10 cellular contexts compared by ENCODE assay signal in genomic region chr3:30231277-30232141, GRCh38.
DNase-seq lines count a peak whose midpoint lies in the region; ATAC-seq and TF ChIP-seq lines count a peak whose summit lies in the region.
"Had no signal": no experiment of that assay in that cellular context is flagged by ENCODE, and none has a peak within 500 bp of the region (broad histone marks: within the 10 kb centered on the region; RNA-seq: fewer than 3 reads in every experiment).

No MANE protein-coding gene starts in this region.

- no peak overlapping the region for H2AFZ ChIP-seq in parathyroid adenoma

- H3K27ac ChIP-seq in parathyroid adenoma = peak overlapping the region; percentile 26

- TF ChIP-seq CTCF in AG09319 (IDR thresholded peaks at IDR 0.05; ENCODE audit: low read depth, low read length) = no peak
- no peak for TF ChIP-seq CTCF in fibroblast of pulmonary artery (IDR thresholded peaks at IDR 0.05; ENCODE audit: low read length, missing control alignments)
- TF ChIP-seq CTCF in parathyroid adenoma (IDR thresholded peaks at IDR 0.05) = no peak

- no peaks in the 10 kb centered on the region for H3K79me2 ChIP-seq in parathyroid adenoma

- H3K36me3 ChIP-seq in parathyroid adenoma (ENCODE audit: control insufficient read depth, insufficient read depth, low read length) = no peaks in the 10 kb centered on the region

- no peak overlapping the region for H3K4me2 ChIP-seq in parathyroid adenoma (ENCODE audit: low read length)

- no peaks in the 10 kb centered on the region for H3K4me1 ChIP-seq in parathyroid adenoma

- DNase-seq in AG09319 (ENCODE audit: extremely low read depth, low read depth) = peak; percentile 67
- DNase-seq in NCI-H1930 (lab: John Stamatoyannopoulos, UW) = peak; percentile 29 to 50
- DNase-seq in fibroblast of pulmonary artery (ENCODE audit: low read depth) = peak; percentile 24
- DNase-seq: activated CD8-positive, alpha-beta memory T cell treated with anti-CD3 and anti-CD28 coated beads, Interleukin-2, amount 50 U/mL, for 48 hours; NCI-H510A had no signal

- no peak overlapping the region for H3K9ac ChIP-seq in parathyroid adenoma

- ATAC-seq in GM19467 (IDR thresholded peaks at IDR 0.05; ENCODE audit: unreplicated experiment) (no peak), HG03025 (IDR thresholded peaks at IDR 0.05; ENCODE audit: low FRiP score, unreplicated experiment) (no peak), HG03045 (IDR thresholded peaks at IDR 0.05; ENCODE audit: unreplicated experiment) (no peak), HG03135 (IDR thresholded peaks at IDR 0.05; ENCODE audit: unreplicated experiment) (no peak)

- H3K4me3 ChIP-seq in fibroblast of pulmonary artery (replicated peaks; ENCODE audit: low read depth, low read length) (no peak overlapping the region), parathyroid adenoma (ENCODE audit: low read depth, low read length) (no peak overlapping the region)

- no peaks in the 10 kb centered on the region for H3K9me3 ChIP-seq in parathyroid adenoma (ENCODE audit: control insufficient read depth, low read length)

- H3K27me3 ChIP-seq in parathyroid adenoma (ENCODE audit: control insufficient read depth, insufficient read depth, low read length) = no peaks in the 10 kb centered on the region
